13 cellular contexts compared by ENCODE assay signal in genomic region chr9:32339424-32339823, GRCh38. TPM values are rescaled to one million over a fixed set of nuclear protein-coding genes. Genes with fewer than 3 reads are reported as not detected.
DNase-seq lines count a peak whose midpoint lies in the region; ATAC-seq, FAIRE-seq and TF ChIP-seq lines count a peak whose summit lies in the region.
"Had no signal": no experiment of that assay in that cellular context is flagged by ENCODE, and none has a peak within 500 bp of the region (broad histone marks: within the 10 kb centered on the region; RNA-seq: fewer than 3 reads in every experiment).

No MANE protein-coding gene starts in this region.

- peaks cover 4% of the 10 kb centered on the region for H3K36me3 Mint-ChIP-seq in glutamatergic neuron (ENCODE audit: unreplicated experiment)
- H3K36me3 Mint-ChIP-seq in natural killer cell: no peaks in the 10 kb centered on the region
- H3K36me3 Mint-ChIP-seq: activated naive CD8-positive, alpha-beta T cell treated with anti-CD3 and anti-CD28 coated beads, Interleukin-2, amount 10 ng/mL, durations not matched to agents 7 days and 5 days; CD14-positive monocyte had no signal

- H3K9me3 Mint-ChIP-seq in glutamatergic neuron (ENCODE audit: unreplicated experiment) (peaks cover 14% of the 10 kb centered on the region), natural killer cell (no peaks in the 10 kb centered on the region)
- H3K9me3 Mint-ChIP-seq: activated naive CD8-positive, alpha-beta T cell treated with anti-CD3 and anti-CD28 coated beads, Interleukin-2, amount 10 ng/mL, durations not matched to agents 7 days and 5 days; stimulated activated naive CD8-positive, alpha-beta T cell treated with anti-CD3 and anti-CD28 coated beads, Interleukin-15, amount 100 ng/mL, for 72 hours had no signal

- H3K27me3 Mint-ChIP-seq in glutamatergic neuron (ENCODE audit: unreplicated experiment): peaks cover 6% of the 10 kb centered on the region
- H3K27me3 Mint-ChIP-seq in natural killer cell (ENCODE audit: low read depth in 2 of 2): peaks cover 0 to 33% of the 10 kb centered on the region in 2 donors
- H3K27me3 Mint-ChIP-seq: activated naive CD8-positive, alpha-beta T cell treated with anti-CD3 and anti-CD28 coated beads, Interleukin-2, amount 10 ng/mL, durations not matched to agents 7 days and 5 days had no signal

- FAIRE-seq in kidney (lab: Jason Lieb, UNC) (no peak), RCC 7860 (lab: Jason Lieb, UNC) (no peak)

- peak; percentile 51 for ATAC-seq in GM19035 (IDR thresholded peaks at IDR 0.05; ENCODE audit: unreplicated experiment)
- peak; percentile 59 for ATAC-seq in GM21786 (IDR thresholded peaks at IDR 0.05; ENCODE audit: unreplicated experiment)
- peak; percentile 88 for ATAC-seq in HG03159 (IDR thresholded peaks at IDR 0.05; ENCODE audit: unreplicated experiment)
- ATAC-seq in natural killer cell: no peak
- ATAC-seq: stimulated activated naive CD8-positive, alpha-beta T cell treated with anti-CD3 and anti-CD28 coated beads, Interleukin-15, amount 100 ng/mL, for 72 hours had no signal

- H3K4me3 Mint-ChIP-seq in glutamatergic neuron (ENCODE audit: unreplicated experiment) (no peak overlapping the region), natural killer cell (no peak overlapping the region)
- H3K4me3 Mint-ChIP-seq: activated naive CD8-positive, alpha-beta T cell treated with anti-CD3 and anti-CD28 coated beads, Interleukin-2, amount 10 ng/mL, durations not matched to agents 7 days and 5 days; CD14-positive monocyte; stimulated activated naive CD8-positive, alpha-beta T cell treated with anti-CD3 and anti-CD28 coated beads, Interleukin-15, amount 100 ng/mL, for 72 hours had no signal

- H3K4me3 ChIP-seq in kidney (ENCODE audit: low read length in 2 of 2) (no peak overlapping the region), dorsolateral prefrontal cortex (no peak overlapping the region)

- TF ChIP-seq CTCF in glutamatergic neuron (IDR thresholded peaks at IDR 0.05; ENCODE audit: partially characterized antibody, unreplicated experiment): no peak
- no peak for TF ChIP-seq CTCF in kidney (IDR thresholded peaks at IDR 0.05; ENCODE audit: borderline replicate concordance, extremely low read depth, insufficient read depth)
- TF ChIP-seq CTCF in natural killer cell (IDR thresholded peaks at IDR 0.05): no peak
- TF ChIP-seq CTCF in dorsolateral prefrontal cortex (IDR thresholded peaks at IDR 0.05 in 54 of 56, conservative IDR thresholded peaks at IDR 0.05 in 2 of 56; ENCODE audit: low read depth in 1 of 56, partially characterized antibody in 56 of 56): no peak

- no peak overlapping the region for H3K9ac ChIP-seq in kidney (ENCODE audit: low read length in 2 of 2)

- H3K27ac ChIP-seq in kidney (ENCODE audit: low read depth in 2 of 2, low read length in 2 of 2) (no peak overlapping the region), dorsolateral prefrontal cortex (no peak overlapping the region)

- H3K27me3 ChIP-seq in dorsolateral prefrontal cortex: no peaks in the 10 kb centered on the region

- no peaks in the 10 kb centered on the region for H3K4me1 ChIP-seq in kidney (ENCODE audit: control insufficient read depth in 1 of 2, insufficient read depth in 1 of 2, low read depth in 1 of 2, low read length in 2 of 2)

- H3K27ac Mint-ChIP-seq in glutamatergic neuron (ENCODE audit: unreplicated experiment): peak overlapping the region; percentile 77
- no peak overlapping the region for H3K27ac Mint-ChIP-seq in natural killer cell
- H3K27ac Mint-ChIP-seq: activated naive CD8-positive, alpha-beta T cell treated with anti-CD3 and anti-CD28 coated beads, Interleukin-2, amount 10 ng/mL, durations not matched to agents 7 days and 5 days; CD14-positive monocyte; stimulated activated naive CD8-positive, alpha-beta T cell treated with anti-CD3 and anti-CD28 coated beads, Interleukin-15, amount 100 ng/mL, for 72 hours had no signal

- no peaks in the 10 kb centered on the region for H3K36me3 ChIP-seq in kidney (ENCODE audit: control insufficient read depth in 1 of 2, insufficient read depth in 2 of 2, low read length in 2 of 2)

- intact Hi-C loops in kidney (cut with DNase I): no loop called here
- intact Hi-C loops in natural killer cell (cut with micrococcal nuclease): no loop called here
- intact Hi-C loops in dorsolateral prefrontal cortex (cut with DNase I): no loop called here

- DNase-seq in glutamatergic neuron (no peak), kidney (no peak), natural killer cell (no peak), RCC 7860 (ENCODE audit: low spot score) (no peak), dorsolateral prefrontal cortex (no peak)
- DNase-seq: activated naive CD8-positive, alpha-beta T cell treated with anti-CD3 and anti-CD28 coated beads, Interleukin-2, amount 10 ng/mL, durations not matched to agents 7 days and 5 days; NCI-H2081 treated with DMSO at 0.1 percent for 48 hours; stimulated activated CD4-positive, alpha-beta T cell treated with anti-CD3 and anti-CD28 coated beads, Interleukin-4, amount 100 ng/mL, for 24 hours; stimulated activated naive CD8-positive, alpha-beta T cell treated with anti-CD3 and anti-CD28 coated beads, Interleukin-15, amount 100 ng/mL, for 72 hours had no signal

- no peaks in the 10 kb centered on the region for H3K9me3 ChIP-seq in kidney (ENCODE audit: control insufficient read depth in 1 of 2, low read length in 2 of 2)

- H3K4me1 Mint-ChIP-seq in glutamatergic neuron (ENCODE audit: low read depth, unreplicated experiment): peaks cover 13% of the 10 kb centered on the region
- H3K4me1 Mint-ChIP-seq in natural killer cell: no peaks in the 10 kb centered on the region

RNA-seq across cellular contexts. Expression of gene ACO1, which starts 45.0 kb away (rescaled TPM):
- total RNA-seq in glutamatergic neuron (ENCODE audit: unreplicated experiment) (17.6 TPM), kidney (36.8 TPM), natural killer cell (1 to 10 TPM; 5.8 to 7.4 (median 6.9) TPM), dorsolateral prefrontal cortex (10 to 100 TPM; 17.4 to 32.7 (median 23.5) TPM)
- 70.5 TPM for polyA plus RNA-seq in kidney (ENCODE audit: insufficient read depth, low read depth, low replicate concordance)

Comparison
In these comparisons a context has a peak if more than half of its experiments do, and no peak if none do; other contexts are left out.
1. ATAC-seq: peak in GM19035 (single experiment), GM21786 (single experiment) and HG03159 (single experiment); none in natural killer cell (0 of 3).